ENCODE assay signal across 9 cellular contexts in genomic region chr11:66607126-66607834, GRCh38. TPM values are rescaled to one million over a fixed set of nuclear protein-coding genes. Genes with fewer than 3 reads are reported as not detected.
DNase-seq lines count a peak whose midpoint lies in the region; ATAC-seq, FAIRE-seq and TF ChIP-seq lines count a peak whose summit lies in the region.
"Had no signal": no experiment of that assay in that cellular context is flagged by ENCODE, and none has a peak within 500 bp of the region (broad histone marks: within the 10 kb centered on the region; RNA-seq: fewer than 3 reads in every experiment).

No MANE protein-coding gene starts in this region.

- H3K27me3 Mint-ChIP-seq in astrocyte (ENCODE audit: low read depth, unreplicated experiment) = no peaks in the 10 kb centered on the region
- no peaks in the 10 kb centered on the region for H3K27me3 Mint-ChIP-seq in stimulated activated naive B cell treated with anti-CD40 and anti-IgM and Interleukin-4, amounts not matched to agents 10 μg/mL and 1 μg/mL and 100 μg/mL, for 72 hours
- H3K27me3 Mint-ChIP-seq: stimulated activated naive CD8-positive, alpha-beta T cell treated with anti-CD3 and anti-CD28 coated beads, Interleukin-15, Interleukin-2, amounts not matched to agents 100 ng/mL and 50 ng/mL, for 24 hours had no signal

- H3K9me3 ChIP-seq in astrocyte (ENCODE audit: insufficient read depth, low read depth, low read length) = no peaks in the 10 kb centered on the region
- H3K9me3 ChIP-seq in hepatocyte (ENCODE audit: low read depth) = no peaks in the 10 kb centered on the region

- H3K4me3 Mint-ChIP-seq in astrocyte (ENCODE audit: unreplicated experiment) = no peak overlapping the region
- H3K4me3 Mint-ChIP-seq in stimulated activated naive B cell treated with anti-CD40 and anti-IgM and Interleukin-4, amounts not matched to agents 10 μg/mL and 1 μg/mL and 100 μg/mL, for 72 hours = no peak overlapping the region
- H3K4me3 Mint-ChIP-seq: stimulated activated naive CD8-positive, alpha-beta T cell treated with anti-CD3 and anti-CD28 coated beads, Interleukin-15, Interleukin-2, amounts not matched to agents 100 ng/mL and 50 ng/mL, for 24 hours had no signal

- H2AFZ ChIP-seq in astrocyte (ENCODE audit: low read depth, low read length) = no peak overlapping the region
- no peak overlapping the region for H2AFZ ChIP-seq in hepatocyte

- no peak for TF ChIP-seq POLR2A in H54 (IDR thresholded peaks at IDR 0.05; ENCODE audit: low read depth, low read length)

- H3K9me3 Mint-ChIP-seq in astrocyte (ENCODE audit: unreplicated experiment) = no peaks in the 10 kb centered on the region
- no peaks in the 10 kb centered on the region for H3K9me3 Mint-ChIP-seq in stimulated activated naive B cell treated with anti-CD40 and anti-IgM and Interleukin-4, amounts not matched to agents 10 μg/mL and 1 μg/mL and 100 μg/mL, for 72 hours
- H3K9me3 Mint-ChIP-seq: stimulated activated naive CD8-positive, alpha-beta T cell treated with anti-CD3 and anti-CD28 coated beads, Interleukin-15, Interleukin-2, amounts not matched to agents 100 ng/mL and 50 ng/mL, for 24 hours had no signal

- H3K9ac ChIP-seq in astrocyte (ENCODE audit: low read length) = no peak overlapping the region

- H3K27ac ChIP-seq in astrocyte (ENCODE audit: low read depth, low read length) (no peak overlapping the region), hepatocyte (peak overlapping the region; percentile 61)

- no peaks in the 10 kb centered on the region for H3K4me1 Mint-ChIP-seq in astrocyte (ENCODE audit: low read depth, unreplicated experiment)
- peaks cover 23 to 58% of the 10 kb centered on the region in 2 donors for H3K4me1 Mint-ChIP-seq in stimulated activated naive B cell treated with anti-CD40 and anti-IgM and Interleukin-4, amounts not matched to agents 10 μg/mL and 1 μg/mL and 100 μg/mL, for 72 hours

- no peaks in the 10 kb centered on the region for H3K79me2 ChIP-seq in astrocyte (ENCODE audit: insufficient read depth, low read length)
- H3K79me2 ChIP-seq in hepatocyte = no peaks in the 10 kb centered on the region

- H3K4me3 ChIP-seq in astrocyte (ENCODE audit: insufficient read depth, low read depth, low read length) = no peak overlapping the region
- H3K4me3 ChIP-seq in hepatocyte = no peak overlapping the region

- H3K36me3 ChIP-seq in astrocyte (ENCODE audit: insufficient read depth, low read length) (no peaks in the 10 kb centered on the region), hepatocyte (replicated peaks; ENCODE audit: insufficient read depth, low read depth) (no peaks in the 10 kb centered on the region)

- H3K9me2 ChIP-seq in hepatocyte (replicated peaks; ENCODE audit: insufficient read depth) = no peaks in the 10 kb centered on the region

- no peak for TF ChIP-seq CTCF in astrocyte (IDR thresholded peaks at IDR 0.05; ENCODE audit: insufficient read depth, low read depth, low read length)
- TF ChIP-seq CTCF in hepatocyte (IDR thresholded peaks at IDR 0.05; ENCODE audit: poor library complexity) = no peak

- peaks cover 18% of the 10 kb centered on the region for H4K20me1 ChIP-seq in astrocyte (ENCODE audit: insufficient read depth, low read length)
- no peaks in the 10 kb centered on the region for H4K20me1 ChIP-seq in hepatocyte (ENCODE audit: insufficient read depth, poor library complexity, severe bottlenecking)

- peaks cover 4% of the 10 kb centered on the region for H3K4me1 ChIP-seq in astrocyte (ENCODE audit: insufficient read depth, low read length)
- peaks cover 7% of the 10 kb centered on the region for H3K4me1 ChIP-seq in hepatocyte (ENCODE audit: insufficient read depth)

- 74% methylated on average over 8 of the region's 8 CpGs for WGBS in hepatocyte (ENCODE audit: low lambda C conversion rate, missing lambda C conversion rate)

- H3K27me3 ChIP-seq in astrocyte (ENCODE audit: insufficient read depth, low read length) (no peaks in the 10 kb centered on the region), hepatocyte (no peaks in the 10 kb centered on the region)

- DNase-seq in H54 (ENCODE audit: insufficient read length, low spot score) = peak; percentile 45
- peak; percentile 69 for DNase-seq in astrocyte (ENCODE audit: low read depth)
- DNase-seq in hepatocyte (ENCODE audit: low spot score) = peak; percentile 58
- DNase-seq in stimulated activated naive B cell treated with anti-CD40 and anti-IgM and Interleukin-4, amounts not matched to agents 10 μg/mL and 1 μg/mL and 100 μg/mL, for 72 hours = no peak

- peak overlapping the region; percentile 62 for H3K27ac Mint-ChIP-seq in astrocyte (ENCODE audit: unreplicated experiment)
- peak overlapping the region; percentile 97 for H3K27ac Mint-ChIP-seq in stimulated activated naive B cell treated with anti-CD40 and anti-IgM and Interleukin-4, amounts not matched to agents 10 μg/mL and 1 μg/mL and 100 μg/mL, for 72 hours
- H3K27ac Mint-ChIP-seq: stimulated activated naive CD8-positive, alpha-beta T cell treated with anti-CD3 and anti-CD28 coated beads, Interleukin-15, Interleukin-2, amounts not matched to agents 100 ng/mL and 50 ng/mL, for 24 hours had no signal

- no peak for ATAC-seq in stimulated activated naive B cell treated with anti-CD40 and anti-IgM and Interleukin-4, amounts not matched to agents 10 μg/mL and 1 μg/mL and 100 μg/mL, for 72 hours (replicated peaks)
- ATAC-seq in GM21367 (IDR thresholded peaks at IDR 0.05; ENCODE audit: unreplicated experiment) (no peak), GM18907 (IDR thresholded peaks at IDR 0.05; ENCODE audit: unreplicated experiment) (no peak), HG02970 (IDR thresholded peaks at IDR 0.05; ENCODE audit: low FRiP score, unreplicated experiment) (no peak), GM18498 (IDR thresholded peaks at IDR 0.05; ENCODE audit: unreplicated experiment) (no peak)

- peaks cover 14% of the 10 kb centered on the region for H3K36me3 Mint-ChIP-seq in astrocyte (ENCODE audit: low read depth, unreplicated experiment)
- H3K36me3 Mint-ChIP-seq in stimulated activated naive B cell treated with anti-CD40 and anti-IgM and Interleukin-4, amounts not matched to agents 10 μg/mL and 1 μg/mL and 100 μg/mL, for 72 hours = peaks cover 34 to 48% of the 10 kb centered on the region in 2 donors

- H3K4me2 ChIP-seq in astrocyte (ENCODE audit: low read length) = peak overlapping the region; percentile 9
- no peak overlapping the region for H3K4me2 ChIP-seq in hepatocyte

- FAIRE-seq in H54 (lab: Jason Lieb, UNC) (no peak), astrocyte (lab: Jason Lieb, UNC) (no peak)

RNA-seq across cellular contexts. Expression of gene RBM14, which starts 9.2 kb away (rescaled TPM):
- total RNA-seq in astrocyte = 47.6 and 59.7 TPM in 2 replicates
- 29.5 and 31.1 TPM in 2 replicates for total RNA-seq in hepatocyte
- 66.3 and 70.7 TPM in 2 replicates for polyA plus RNA-seq in hepatocyte

RNA-seq across cellular contexts. Expression of gene CCS, which starts 14.3 kb away (rescaled TPM):
- total RNA-seq in astrocyte = 23.1 and 23.2 TPM in 2 replicates
- 32.2 and 41.5 TPM in 2 replicates for total RNA-seq in hepatocyte
- 97.8 and 127 TPM in 2 replicates for polyA plus RNA-seq in hepatocyte

RNA-seq across cellular contexts. Expression of gene CCDC87, which starts 14.4 kb away (rescaled TPM):
- total RNA-seq in astrocyte (0.31 and 0.34 TPM in 2 replicates), hepatocyte (0.36 and 0.53 TPM in 2 replicates)
- polyA plus RNA-seq in hepatocyte = 0.22 TPM in 1 of 2 replicates, not detected in the other

RNA-seq across cellular contexts. Expression of gene RBM4, which starts 31.2 kb away (rescaled TPM):
- 151 and 153 TPM in 2 replicates for total RNA-seq in astrocyte
- 129 and 150 TPM in 2 replicates for total RNA-seq in hepatocyte
- 139 and 151 TPM in 2 replicates for polyA plus RNA-seq in hepatocyte

RNA-seq across cellular contexts. Expression of gene CTSF, which starts 38.9 kb away (rescaled TPM):
- total RNA-seq in astrocyte (1.5 and 4.0 TPM in 2 replicates), hepatocyte (0.60 and 0.64 TPM in 2 replicates)
- 1.1 and 1.5 TPM in 2 replicates for polyA plus RNA-seq in hepatocyte
